Comparison of ENCODE assay signal across 1 cellular context in the genomic region with DNA sequence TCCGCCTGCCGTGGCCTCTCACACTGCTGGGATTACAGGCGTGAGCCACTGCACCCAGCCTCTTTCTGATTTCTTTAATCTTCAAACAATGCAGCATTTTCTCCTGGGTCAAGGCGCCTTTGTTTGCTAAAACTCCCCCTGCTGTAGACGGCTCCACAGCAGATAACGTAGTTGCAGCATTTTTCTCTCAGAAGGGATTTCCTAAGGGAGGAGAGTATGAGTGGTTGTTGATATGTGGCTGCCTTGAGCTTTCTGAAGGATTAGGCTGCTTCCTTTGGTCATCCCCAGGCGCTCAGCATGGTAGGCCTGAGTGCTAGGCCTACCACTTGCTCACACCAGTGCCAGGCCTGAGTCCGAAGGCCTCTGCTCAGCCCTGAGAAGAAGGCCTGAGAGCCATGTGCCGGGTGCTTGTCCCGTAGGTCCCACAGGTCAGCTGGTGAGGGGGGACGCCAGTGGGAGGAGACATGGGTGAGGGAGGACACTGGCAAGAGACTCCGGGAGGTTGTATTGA.
TF ChIP-seq lines count a peak whose summit lies in the region.

No MANE protein-coding gene starts in this region.

TF ChIP-seq in K562, 482 proteins besides CTCF, POLR2A, EP300 and RAD21:
- TF ChIP-seq RBM14 (IDR thresholded peaks at IDR 0.05; ENCODE audit: borderline replicate concordance, insufficient read depth, low read depth, low read length) (no peak), ZBTB33 (CRISPR knock-in tag; IDR thresholded peaks at IDR 0.05) (peak; percentile 65; the same call in 1 of the 2 replicates), NR3C1 (CRISPR knock-in tag; IDR thresholded peaks at IDR 0.05) (no peak), PHF20 (IDR thresholded peaks at IDR 0.05; ENCODE audit: partially characterized antibody) (no peak), PHB2 (IDR thresholded peaks at IDR 0.05; ENCODE audit: low read depth) (no peak)
